9 cellular contexts compared by ENCODE assay signal in genomic region chr6:160667854-160668481, GRCh38. TPM values are rescaled to one million over a fixed set of nuclear protein-coding genes. Genes with fewer than 3 reads are reported as not detected.
DNase-seq lines count a peak whose midpoint lies in the region; ATAC-seq and TF ChIP-seq lines count a peak whose summit lies in the region.
"Had no signal": no experiment of that assay in that cellular context is flagged by ENCODE, and none has a peak within 500 bp of the region (broad histone marks: within the 10 kb centered on the region; RNA-seq: fewer than 3 reads in every experiment).

No MANE protein-coding gene starts in this region.

- no peak overlapping the region for H3K27ac ChIP-seq in HCT116 (ENCODE audit: low read depth, low read length)
- H3K27ac ChIP-seq in aorta (ENCODE audit: low read depth in 1 of 2, low read length in 2 of 2): no peak overlapping the region

- ATAC-seq in activated CD4-positive, alpha-beta T cell treated with anti-CD3 and anti-CD28 coated beads for 36 hours: peak; percentile 47
- ATAC-seq in HCT116 (peak; percentile 94), aorta (ENCODE audit: low FRiP score) (no peak)

- intact Hi-C loops in activated CD4-positive, alpha-beta T cell treated with anti-CD3 and anti-CD28 coated beads for 36 hours (cut with DNase I, micrococcal nuclease): loop anchor here (1.0 to 5.0 kb wide), 2 partner anchors 146 to 148 kb away; no protein-coding TSS in a partner anchor
- intact Hi-C loops in HCT116 (cut with micrococcal nuclease): loop anchor here (1.0 to 10.0 kb wide), 2 partner anchors 148 to 803 kb away; no protein-coding TSS in a partner anchor
- intact Hi-C loops in activated T-helper 1 cell treated with anti-CD3 and anti-CD28 coated beads, Interleukin-12 subunit alpha, Interleukin-12 subunit beta, Interleukin-2, Interleukin-4 antibody, amounts not matched to agents 30 ng/mL and 10 ng/mL and 1 ng/mL, durations not matched to agents 14 hours and 24 hours and 36 hours (cut with micrococcal nuclease): no loop called here
- intact Hi-C loops in aorta (cut with DNase I): no loop called here

- POLR2A ChIA-PET in activated CD4-positive, alpha-beta T cell treated with anti-CD3 and anti-CD28 coated beads for 36 hours (lab: Charles Lee): no interaction called here
- POLR2A ChIA-PET in HCT116 (lab: Charles Lee): no interaction called here

- TF ChIP-seq RAD21 in HCT116 (IDR thresholded peaks at IDR 0.05; ENCODE audit: low read depth): peak; percentile 81

- peaks cover 5% of the 10 kb centered on the region for H3K9me3 Mint-ChIP-seq in activated CD4-positive, alpha-beta T cell treated with anti-CD3 and anti-CD28 coated beads for 36 hours (ENCODE audit: low read depth)
- H3K9me3 Mint-ChIP-seq in activated T-helper 1 cell treated with anti-CD3 and anti-CD28 coated beads, Interleukin-12 subunit alpha, Interleukin-12 subunit beta, Interleukin-2, Interleukin-4 antibody, amounts not matched to agents 30 ng/mL and 10 ng/mL and 1 ng/mL, durations not matched to agents 14 hours and 24 hours and 36 hours: no peaks in the 10 kb centered on the region
- H3K9me3 Mint-ChIP-seq in neural crest cell: peaks cover 4% of the 10 kb centered on the region

- H3K27ac Mint-ChIP-seq in activated CD4-positive, alpha-beta T cell treated with anti-CD3 and anti-CD28 coated beads for 36 hours: no peak overlapping the region
- H3K27ac Mint-ChIP-seq in activated T-helper 1 cell treated with anti-CD3 and anti-CD28 coated beads, Interleukin-12 subunit alpha, Interleukin-12 subunit beta, Interleukin-2, Interleukin-4 antibody, amounts not matched to agents 30 ng/mL and 10 ng/mL and 1 ng/mL, durations not matched to agents 14 hours and 24 hours and 36 hours: no peak overlapping the region
- no peak overlapping the region for H3K27ac Mint-ChIP-seq in neural crest cell (ENCODE audit: unreplicated experiment)
- H3K27ac Mint-ChIP-seq: activated naive CD8-positive, alpha-beta T cell had no signal

- H3K4me3 Mint-ChIP-seq in activated CD4-positive, alpha-beta T cell treated with anti-CD3 and anti-CD28 coated beads for 36 hours: no peak overlapping the region
- H3K4me3 Mint-ChIP-seq in activated T-helper 1 cell treated with anti-CD3 and anti-CD28 coated beads, Interleukin-12 subunit alpha, Interleukin-12 subunit beta, Interleukin-2, Interleukin-4 antibody, amounts not matched to agents 30 ng/mL and 10 ng/mL and 1 ng/mL, durations not matched to agents 14 hours and 24 hours and 36 hours: no peak overlapping the region
- H3K4me3 Mint-ChIP-seq in neural crest cell: no peak overlapping the region
- H3K4me3 Mint-ChIP-seq: activated naive CD8-positive, alpha-beta T cell had no signal

- CTCF ChIA-PET in activated CD4-positive, alpha-beta T cell treated with anti-CD3 and anti-CD28 coated beads for 36 hours (lab: Charles Lee): interaction anchor here (0.6 to 1.2 kb wide), 4 partner anchors 15 to 805 kb away, joined by 3 to 4 read pairs (median 3); no protein-coding TSS in a partner anchor
- CTCF ChIA-PET in HCT116 (lab: Charles Lee): interaction anchor here (2.2 kb wide), 1 partner anchor 149 kb away, joined by 10 read pairs; no protein-coding TSS in a partner anchor

- H3K4me1 Mint-ChIP-seq in activated CD4-positive, alpha-beta T cell treated with anti-CD3 and anti-CD28 coated beads for 36 hours: no peaks in the 10 kb centered on the region
- H3K4me1 Mint-ChIP-seq in activated T-helper 1 cell treated with anti-CD3 and anti-CD28 coated beads, Interleukin-12 subunit alpha, Interleukin-12 subunit beta, Interleukin-2, Interleukin-4 antibody, amounts not matched to agents 30 ng/mL and 10 ng/mL and 1 ng/mL, durations not matched to agents 14 hours and 24 hours and 36 hours (ENCODE audit: low read depth): no peaks in the 10 kb centered on the region
- H3K4me1 Mint-ChIP-seq in neural crest cell: no peaks in the 10 kb centered on the region

- WGBS in aorta, 2 donors: 21 to 22% methylated on average over 8 of the region's 8 CpGs

- RAD21 ChIA-PET in HCT116 (lab: Charles Lee; ENCODE audit: low non-redundant PET in 1 of 2, low total read pairs in 2 of 2, uncharacterized antibody in 2 of 2, unreplicated experiment in 2 of 2): no interaction called here

- peak; percentile 70 for DNase-seq in activated CD4-positive, alpha-beta T cell treated with anti-CD3 and anti-CD28 coated beads for 36 hours
- no peak for DNase-seq in activated CD4-positive, alpha-beta T cell treated with anti-CD3 and anti-CD28 coated beads for 1 hour
- peak; percentile 35 for DNase-seq in HCT116 (ENCODE audit: low read depth, low spot score)
- DNase-seq in NAMALWA (ENCODE audit: low spot score): peak; percentile 57
- peak; percentile 19 for DNase-seq in activated T-helper 1 cell treated with anti-CD3 and anti-CD28 coated beads, Interleukin-12 subunit alpha, Interleukin-12 subunit beta, Interleukin-2, Interleukin-4 antibody, amounts not matched to agents 30 ng/mL and 10 ng/mL and 1 ng/mL, durations not matched to agents 14 hours and 24 hours and 36 hours (ENCODE audit: low spot score)
- peak; percentile 3 for DNase-seq in neural crest cell (ENCODE audit: low read depth, low spot score)
- DNase-seq in SKM-1 treated with dmso at 0.1 percent for 144 hours (lab: John Stamatoyannopoulos, UW; ENCODE audit: unreplicated experiment): no peak
- DNase-seq in aorta: no peak

- H2AFZ ChIP-seq in HCT116 (ENCODE audit: low read depth, low read length, poor library complexity, severe bottlenecking): no peak overlapping the region

- no peak overlapping the region for H3K4me2 ChIP-seq in HCT116 (ENCODE audit: low read length)

- H3K4me3 ChIP-seq in HCT116 (replicated peaks in 1 of 2; ENCODE audit: low read depth in 1 of 2, low read length in 2 of 2): no peak overlapping the region
- H3K4me3 ChIP-seq in aorta (ENCODE audit: low read length in 2 of 2): no peak overlapping the region

- BruUV-seq in HCT116 (replicated peaks; lab: Mats Ljungman, UMichigan): no TSS peak

- no peaks in the 10 kb centered on the region for H3K9me2 ChIP-seq in HCT116 (ENCODE audit: insufficient read depth)

- H3K36me3 ChIP-seq in HCT116 (ENCODE audit: control insufficient read depth in 1 of 2, insufficient read depth in 2 of 2, low read length in 2 of 2) (no peaks in the 10 kb centered on the region), aorta (ENCODE audit: control insufficient read depth in 1 of 2, insufficient read depth in 2 of 2, low read length in 1 of 2) (no peaks in the 10 kb centered on the region)

- H4K20me1 ChIP-seq in HCT116 (ENCODE audit: insufficient read depth): no peaks in the 10 kb centered on the region

- no peak overlapping the region for H3K9ac ChIP-seq in HCT116 (ENCODE audit: low read length)

- H3K27me3 ChIP-seq in HCT116 (ENCODE audit: insufficient read depth, low read length) (0 out of 2 replicates have a peak, but pooled peaks cover 11% of the 10 kb centered on the region), aorta (ENCODE audit: control insufficient read depth in 1 of 2, insufficient read depth in 2 of 2, low read length in 1 of 2) (no peaks in the 10 kb centered on the region)

- H3K79me2 ChIP-seq in HCT116 (ENCODE audit: insufficient read depth, low read length): no peaks in the 10 kb centered on the region

- H3K4me1 ChIP-seq in HCT116 (ENCODE audit: control insufficient read depth in 1 of 2, insufficient read depth in 2 of 2, low read length in 2 of 2) (no peaks in the 10 kb centered on the region), aorta (ENCODE audit: control insufficient read depth in 1 of 2, insufficient read depth in 2 of 2, low read length in 2 of 2) (no peaks in the 10 kb centered on the region)

- TF ChIP-seq POLR2A in HCT116 (IDR thresholded peaks at IDR 0.05; ENCODE audit: borderline replicate concordance, extremely low read depth, insufficient read depth, insufficient read length): no peak

- H3K36me3 Mint-ChIP-seq in activated CD4-positive, alpha-beta T cell treated with anti-CD3 and anti-CD28 coated beads for 36 hours (ENCODE audit: low read depth): no peaks in the 10 kb centered on the region
- H3K36me3 Mint-ChIP-seq in activated T-helper 1 cell treated with anti-CD3 and anti-CD28 coated beads, Interleukin-12 subunit alpha, Interleukin-12 subunit beta, Interleukin-2, Interleukin-4 antibody, amounts not matched to agents 30 ng/mL and 10 ng/mL and 1 ng/mL, durations not matched to agents 14 hours and 24 hours and 36 hours (ENCODE audit: low read depth): no peaks in the 10 kb centered on the region
- H3K36me3 Mint-ChIP-seq in neural crest cell (ENCODE audit: low read depth): no peaks in the 10 kb centered on the region
- H3K36me3 Mint-ChIP-seq: activated naive CD8-positive, alpha-beta T cell had no signal

- TF ChIP-seq CTCF in HCT116 (IDR thresholded peaks at IDR 0.05 in 2 of 3, conservative IDR thresholded peaks at IDR 0.05 in 1 of 3; ENCODE audit: borderline replicate concordance in 1 of 3, insufficient read depth in 1 of 3, low read depth in 2 of 3, low read length in 2 of 3) (peak; percentile 52 to 86 (median 77); a peak in 5 of 6 replicates), neural crest cell (conservative IDR thresholded peaks at IDR 0.05) (peak; percentile 63)

- peaks cover 6% of the 10 kb centered on the region for H3K27me3 Mint-ChIP-seq in activated CD4-positive, alpha-beta T cell treated with anti-CD3 and anti-CD28 coated beads for 36 hours
- H3K27me3 Mint-ChIP-seq in activated T-helper 1 cell treated with anti-CD3 and anti-CD28 coated beads, Interleukin-12 subunit alpha, Interleukin-12 subunit beta, Interleukin-2, Interleukin-4 antibody, amounts not matched to agents 30 ng/mL and 10 ng/mL and 1 ng/mL, durations not matched to agents 14 hours and 24 hours and 36 hours (ENCODE audit: insufficient read depth): peaks cover 1% of the 10 kb centered on the region
- H3K27me3 Mint-ChIP-seq in neural crest cell (ENCODE audit: low read depth): peaks cover 31% of the 10 kb centered on the region

- H3K9me3 ChIP-seq in HCT116 (ENCODE audit: control insufficient read depth in 1 of 2, insufficient read depth in 1 of 2, low read depth in 1 of 2, low read length in 2 of 2): no peaks in the 10 kb centered on the region
- peaks cover 2% of the 10 kb centered on the region for H3K9me3 ChIP-seq in aorta (ENCODE audit: control insufficient read depth, low read length)

RNA-seq across cellular contexts. Expression of gene LPA, which starts 3.9 kb away (rescaled TPM):
- not detected for total RNA-seq in activated CD4-positive, alpha-beta T cell treated with anti-CD3 and anti-CD28 coated beads for 36 hours
- total RNA-seq in HCT116 (2021; ENCODE audit: unreplicated experiment): not detected
- polyA plus RNA-seq in HCT116 (2012): not detected in 2 replicates
- total RNA-seq in activated T-helper 1 cell treated with anti-CD3 and anti-CD28 coated beads, Interleukin-12 subunit alpha, Interleukin-12 subunit beta, Interleukin-2, Interleukin-4 antibody, amounts not matched to agents 30 ng/mL and 10 ng/mL and 1 ng/mL, durations not matched to agents 14 hours and 24 hours and 36 hours: not detected in 2 replicates
- total RNA-seq in neural crest cell: 0.43 and 0.65 TPM in 2 replicates
- total RNA-seq in aorta: not detected
- polyA plus RNA-seq in aorta: not detected

RNA-seq across cellular contexts. Expression of gene PLG, which starts 34.1 kb away (rescaled TPM):
- total RNA-seq in activated CD4-positive, alpha-beta T cell treated with anti-CD3 and anti-CD28 coated beads for 36 hours: not detected
- total RNA-seq in HCT116 (2021; ENCODE audit: unreplicated experiment) (0.69 TPM), neural crest cell (0.30 TPM in 1 of 2 replicates, not detected in the other), aorta (not detected)
- 0.03 TPM in 1 of 2 replicates, not detected in the other for polyA plus RNA-seq in HCT116 (2012)
- total RNA-seq in activated T-helper 1 cell treated with anti-CD3 and anti-CD28 coated beads, Interleukin-12 subunit alpha, Interleukin-12 subunit beta, Interleukin-2, Interleukin-4 antibody, amounts not matched to agents 30 ng/mL and 10 ng/mL and 1 ng/mL, durations not matched to agents 14 hours and 24 hours and 36 hours: 0.24 and 0.60 TPM in 2 replicates
- polyA plus RNA-seq in aorta: 1 to 10 TPM in 1 of 2 donors, not detected in 1; 1.3 TPM

Comparison
In these comparisons a context has a peak if more than half of its experiments do, and no peak if none do; other contexts are left out.
1. DNase-seq: peak in activated CD4-positive, alpha-beta T cell treated with anti-CD3 and anti-CD28 coated beads for 36 hours (single experiment), HCT116 (single experiment), NAMALWA (single experiment), activated T-helper 1 cell treated with anti-CD3 and anti-CD28 coated beads, Interleukin-12 subunit alpha, Interleukin-12 subunit beta, Interleukin-2, Interleukin-4 antibody, amounts not matched to agents 30 ng/mL and 10 ng/mL and 1 ng/mL, durations not matched to agents 14 hours and 24 hours and 36 hours (single experiment) and neural crest cell (single experiment); none in activated CD4-positive, alpha-beta T cell treated with anti-CD3 and anti-CD28 coated beads for 1 hour (single experiment), SKM-1 treated with dmso at 0.1 percent for 144 hours (single experiment) and aorta (0 of 2).
2. intact Hi-C loops: an anchor here in activated CD4-positive, alpha-beta T cell treated with anti-CD3 and anti-CD28 coated beads for 36 hours (1.0 to 5.0 kb wide) and HCT116 (1.0 to 10.0 kb wide); none called in activated T-helper 1 cell treated with anti-CD3 and anti-CD28 coated beads, Interleukin-12 subunit alpha, Interleukin-12 subunit beta, Interleukin-2, Interleukin-4 antibody, amounts not matched to agents 30 ng/mL and 10 ng/mL and 1 ng/mL, durations not matched to agents 14 hours and 24 hours and 36 hours and aorta.